19 cellular contexts compared by ENCODE assay signal in the genomic region with DNA sequence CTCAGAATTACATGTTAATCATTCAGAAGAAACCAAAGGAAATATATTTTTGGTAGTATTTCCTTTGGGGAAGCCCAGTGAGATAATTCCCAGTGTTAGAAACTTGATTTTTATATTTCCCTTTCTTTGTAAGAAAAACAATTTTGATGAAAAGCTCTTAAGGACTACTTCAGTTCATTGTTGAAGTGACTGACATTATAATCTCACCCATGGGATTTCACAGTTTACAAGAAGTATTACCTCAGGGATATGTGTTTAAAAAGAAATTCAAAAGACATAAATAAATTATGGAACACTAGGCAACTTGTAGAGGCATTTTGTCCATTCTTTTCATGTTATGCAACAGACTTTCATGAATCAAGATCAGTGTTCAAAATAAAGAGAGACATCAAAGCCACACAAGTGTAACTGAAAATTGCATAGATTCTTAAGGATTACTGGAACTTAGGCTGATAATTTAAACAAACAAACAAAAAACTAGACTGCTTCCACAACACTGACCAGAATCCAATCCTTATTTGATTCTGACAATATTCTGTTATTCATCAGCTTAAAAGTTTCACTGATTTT.
A peak's percentile ranks its signal among the peaks of the same experiment; 100 is the strongest.
DNase-seq lines count a peak whose midpoint lies in the region; ATAC-seq and TF ChIP-seq lines count a peak whose summit lies in the region.
"Had no signal": no experiment of that assay in that cellular context is flagged by ENCODE, and none has a peak within 500 bp of the region (broad histone marks: within the 10 kb centered on the region; RNA-seq: fewer than 3 reads in every experiment).

No MANE protein-coding gene starts in this region.

- POLR2A ChIA-PET in naive thymus-derived CD4-positive, alpha-beta T cell (lab: Charles Lee) = no interaction called here

- H3K9me3 ChIP-seq in naive thymus-derived CD4-positive, alpha-beta T cell (ENCODE audit: control insufficient read depth in 2 of 3, low read length in 3 of 3) = no peaks in the 10 kb centered on the region
- H3K9me3 ChIP-seq: SJSA1 had no signal

- no peaks in the 10 kb centered on the region for H3K36me3 ChIP-seq in naive thymus-derived CD4-positive, alpha-beta T cell (ENCODE audit: control insufficient read depth in 2 of 3, insufficient read depth in 3 of 3, low read length in 3 of 3)
- H3K36me3 ChIP-seq: SJSA1 had no signal

- H3K9me3 Mint-ChIP-seq in naive thymus-derived CD4-positive, alpha-beta T cell = peaks cover 0 to 13% (median 4%) of the 10 kb centered on the region in 11 donors
- H3K9me3 Mint-ChIP-seq: HFFc6 had no signal

- CTCF ChIA-PET in naive thymus-derived CD4-positive, alpha-beta T cell (lab: Charles Lee) = no interaction called here

- H3K4me3 ChIP-seq in AG10803 (ENCODE audit: low read length) (no peak overlapping the region), retinal pigment epithelial cell (ENCODE audit: low read length) (no peak overlapping the region)
- H3K4me3 ChIP-seq in naive thymus-derived CD4-positive, alpha-beta T cell (ENCODE audit: low read length) = no peak overlapping the region
- H3K4me3 ChIP-seq: K562, SJSA1 had no signal

- TF ChIP-seq CTCF in AG10803 (conservative IDR thresholded peaks at IDR 0.05; ENCODE audit: low read length) (no peak), retinal pigment epithelial cell (conservative IDR thresholded peaks at IDR 0.05; ENCODE audit: low read depth, low read length) (no peak)

- DNase-seq in AG10803 (ENCODE audit: low read depth) (peak; percentile 1), amniotic epithelial cell (ENCODE audit: low read depth) (peak; percentile 1), iris pigment epithelial cell (ENCODE audit: low read depth) (peak; percentile 63), retinal pigment epithelial cell (ENCODE audit: low read depth) (peak; percentile 8), caudate nucleus (lab: John Stamatoyannopoulos, UW) (no peak), SIG-M5 treated with dmso at 0.1 percent for 504 hours (lab: John Stamatoyannopoulos, UW; ENCODE audit: unreplicated experiment) (no peak)
- DNase-seq in naive thymus-derived CD4-positive, alpha-beta T cell = no peak
- DNase-seq: ACHN, AML-193, DMS 273 treated with DMSO at 0.1 percent for 48 hours, DND-41, HFFc6, NCI-H1092 treated with DMSO at 0.1 percent for 48 hours, NCI-H146, NCI-H2081 had no signal

- no peaks in the 10 kb centered on the region for H3K4me1 ChIP-seq in naive thymus-derived CD4-positive, alpha-beta T cell (ENCODE audit: control insufficient read depth in 2 of 2, insufficient read depth in 2 of 2, low read length in 2 of 2)
- H3K4me1 ChIP-seq: SJSA1 had no signal

- H3K27ac ChIP-seq in caudate nucleus (ENCODE audit: low read depth, low read length) = no peak overlapping the region
- no peak overlapping the region for H3K27ac ChIP-seq in naive thymus-derived CD4-positive, alpha-beta T cell (ENCODE audit: low read depth, low read length)
- H3K27ac ChIP-seq: SJSA1 had no signal

- intact Hi-C loops in naive thymus-derived CD4-positive, alpha-beta T cell (cut with micrococcal nuclease) = no loop called here

- H3K4me3 Mint-ChIP-seq in naive thymus-derived CD4-positive, alpha-beta T cell = no peak overlapping the region
- H3K4me3 Mint-ChIP-seq: CD14-positive monocyte, HFFc6 had no signal

- no peaks in the 10 kb centered on the region for H3K36me3 Mint-ChIP-seq in naive thymus-derived CD4-positive, alpha-beta T cell
- H3K36me3 Mint-ChIP-seq: CD14-positive monocyte had no signal

- H3K27ac Mint-ChIP-seq in naive thymus-derived CD4-positive, alpha-beta T cell = no peak overlapping the region
- H3K27ac Mint-ChIP-seq: CD14-positive monocyte, HFFc6 had no signal

- no peaks in the 10 kb centered on the region for H3K27me3 Mint-ChIP-seq in naive thymus-derived CD4-positive, alpha-beta T cell

- no peak for ATAC-seq in naive thymus-derived CD4-positive, alpha-beta T cell
- ATAC-seq: K562, Panc1 had no signal

- no peaks in the 10 kb centered on the region for H3K4me1 Mint-ChIP-seq in naive thymus-derived CD4-positive, alpha-beta T cell
- H3K4me1 Mint-ChIP-seq: CD14-positive monocyte had no signal

- H3K27me3 ChIP-seq in naive thymus-derived CD4-positive, alpha-beta T cell (ENCODE audit: control insufficient read depth in 2 of 2, insufficient read depth in 2 of 2, low read length in 2 of 2) = no peaks in the 10 kb centered on the region
- H3K27me3 ChIP-seq: SJSA1 had no signal

Comparison
In these comparisons a context has a peak if more than half of its experiments do, and no peak if none do; other contexts are left out.
1. DNase-seq: peak in AG10803 (single experiment), amniotic epithelial cell (single experiment), iris pigment epithelial cell (single experiment) and retinal pigment epithelial cell (single experiment); none in caudate nucleus (0 of 61), SIG-M5 treated with dmso at 0.1 percent for 504 hours (single experiment) and naive thymus-derived CD4-positive, alpha-beta T cell (0 of 9).